1 cellular context compared by ENCODE assay signal in the genomic region with DNA sequence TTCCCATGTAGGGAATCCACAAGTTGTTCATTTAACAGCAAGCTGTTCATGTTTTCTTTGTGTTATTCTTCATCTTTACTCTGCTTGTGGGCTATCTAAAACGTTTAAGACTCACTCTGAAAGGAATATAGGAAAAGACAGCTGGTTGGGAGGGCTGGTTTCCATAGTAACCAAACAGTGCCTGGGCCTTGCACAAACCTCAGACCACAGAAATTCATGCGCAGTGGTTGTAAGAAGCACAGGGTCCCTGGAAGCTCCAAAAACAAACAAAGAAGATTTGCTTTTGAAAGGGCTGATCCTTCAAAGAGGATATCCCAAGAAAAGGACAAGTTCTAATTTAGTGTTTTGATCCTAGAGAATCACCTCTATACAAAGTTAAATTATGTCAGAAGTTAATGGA.
TF ChIP-seq lines count a peak whose summit lies in the region.

No MANE protein-coding gene starts in this region.

TF ChIP-seq in H1, 55 proteins besides CTCF, POLR2A, EP300 and RAD21:
- no peak for TF ChIP-seq POLR2AphosphoS5 (IDR thresholded peaks at IDR 0.05; ENCODE audit: low read depth, low read length)
- TF ChIP-seq RBBP5 (IDR thresholded peaks at IDR 0.05; ENCODE audit: borderline replicate concordance, low read depth, low read length): no peak
- TF ChIP-seq SP1 (IDR thresholded peaks at IDR 0.05; ENCODE audit: low read depth, low read length): no peak
- no peak for TF ChIP-seq POU5F1 (IDR thresholded peaks at IDR 0.05; ENCODE audit: low read depth, low read length)
- no peak for TF ChIP-seq TBP (IDR thresholded peaks at IDR 0.05; ENCODE audit: low read depth, low read length)
- no peak for TF ChIP-seq NANOG (IDR thresholded peaks at IDR 0.05; ENCODE audit: insufficient read depth, low read depth, low read length, poor library complexity, severe bottlenecking)
- TF ChIP-seq BRCA1 (IDR thresholded peaks at IDR 0.05; ENCODE audit: low read depth, low read length): no peak
- no peak for TF ChIP-seq KDM5A (IDR thresholded peaks at IDR 0.05; ENCODE audit: low read length)
